In the genomic region with DNA sequence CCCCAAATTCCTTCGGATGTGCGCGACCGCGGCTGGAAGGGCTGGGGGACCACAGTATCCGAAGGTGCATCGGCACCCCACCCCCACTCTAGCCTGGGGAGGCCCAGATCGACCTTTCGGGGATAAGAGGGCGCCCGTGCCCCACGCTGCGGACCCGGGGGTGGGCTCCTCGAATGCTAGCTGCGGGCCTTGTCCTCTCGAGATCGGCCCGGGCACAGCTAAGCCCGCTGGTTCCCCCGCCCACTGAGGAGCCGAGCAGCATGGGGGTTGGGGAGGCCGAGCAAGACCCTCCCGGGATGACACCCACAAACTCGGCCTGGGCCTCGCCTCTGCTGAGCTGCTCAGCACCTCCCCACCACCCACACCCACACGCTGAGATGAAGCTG, we compare ENCODE assay signal across 8 cellular contexts. TPM values are rescaled to one million over a fixed set of nuclear protein-coding genes. Genes with fewer than 3 reads are reported as not detected.
DNase-seq lines count a peak whose midpoint lies in the region; ATAC-seq, FAIRE-seq and TF ChIP-seq lines count a peak whose summit lies in the region.

No MANE protein-coding gene starts in this region.

- no TSS peak for BruUV-seq in A673 (replicated peaks; lab: Mats Ljungman, UMichigan)

- POLR2A ChIA-PET in A673 (lab: Charles Lee; ENCODE audit: low non-redundant PET), result interaction anchor here (0.7 kb wide), 1 partner anchor 27 kb away, joined by 3 read pairs; no protein-coding TSS in a partner anchor

- peak; percentile 2 for ATAC-seq in HG03025 (IDR thresholded peaks at IDR 0.05; ENCODE audit: low FRiP score, unreplicated experiment)
- no peak for ATAC-seq in upper lobe of right lung
- ATAC-seq in GM18870 (IDR thresholded peaks at IDR 0.05; ENCODE audit: unreplicated experiment), result no peak

- peak overlapping the region; percentile 82 for H2BK120ac ChIP-seq in mesenchymal stem cell (ENCODE audit: low read depth, low read length)

- H3K4me1 ChIP-seq in A673 (ENCODE audit: insufficient read depth, low read length, poor library complexity, severe bottlenecking) (peaks cover 17% of the 10 kb centered on the region), mesenchymal stem cell (ENCODE audit: control insufficient read depth, insufficient read depth, low read depth, low read length) (peaks cover 25% of the 10 kb centered on the region), upper lobe of right lung (peaks cover 36% of the 10 kb centered on the region)

- peak overlapping the region; percentile 64 for H4K91ac ChIP-seq in mesenchymal stem cell (ENCODE audit: low read length)

- H4K8ac ChIP-seq in mesenchymal stem cell (ENCODE audit: low read length), result peak overlapping the region; percentile 86

- H3K4me2 ChIP-seq in mesenchymal stem cell (ENCODE audit: low read length, poor library complexity, severe bottlenecking), result peak overlapping the region; percentile 75

- WGBS in mesenchymal stem cell, result 5% methylated on average over 27 of the region's 27 CpGs

- peak overlapping the region; percentile 46 for H2AFZ ChIP-seq in mesenchymal stem cell (ENCODE audit: low read depth, low read length)

- H3K23ac ChIP-seq in mesenchymal stem cell (ENCODE audit: low read length in 2 of 2), result peak overlapping the region in 1 of 2 experiments; percentile 0

- peak overlapping the region; percentile 22 to 48 for H3K14ac ChIP-seq in mesenchymal stem cell (ENCODE audit: low read length in 2 of 2)

- H3K18ac ChIP-seq in mesenchymal stem cell (ENCODE audit: low read depth in 1 of 2, low read length in 2 of 2), result peak overlapping the region; percentile 74 to 97

- H3K27me3 ChIP-seq in A673 (replicated peaks; ENCODE audit: insufficient read depth, low read depth, low read length, poor library complexity) (no peaks in the 10 kb centered on the region), mesenchymal stem cell (ENCODE audit: control insufficient read depth in 1 of 2, insufficient read depth in 1 of 2, low read length in 2 of 2) (peaks cover 5 to 13% of the 10 kb centered on the region in 2 experiments), upper lobe of right lung (no peaks in the 10 kb centered on the region)

- H2BK5ac ChIP-seq in mesenchymal stem cell (ENCODE audit: low read depth, low read length, poor library complexity, severe bottlenecking), result peak overlapping the region; percentile 60

- FAIRE-seq in D721Med (lab: Jason Lieb, UNC), result no peak

- no peaks in the 10 kb centered on the region for H3K36me3 ChIP-seq in A673 (ENCODE audit: insufficient read depth, low read length, poor library complexity, severe bottlenecking)
- H3K36me3 ChIP-seq in mesenchymal stem cell (ENCODE audit: control insufficient read depth in 1 of 2, insufficient read depth in 2 of 2, low read depth in 1 of 2, low read length in 2 of 2), result peaks cover 0 to under 1% of the 10 kb centered on the region in 2 experiments
- H3K36me3 ChIP-seq in upper lobe of right lung, result no peaks in the 10 kb centered on the region

- no peak overlapping the region for H3K27ac ChIP-seq in A673 (ENCODE audit: low read depth, low read length, poor library complexity, severe bottlenecking)
- peak overlapping the region; percentile 43 for H3K27ac ChIP-seq in mesenchymal stem cell (ENCODE audit: low read length, poor library complexity, severe bottlenecking)
- H3K27ac ChIP-seq in upper lobe of right lung, result no peak overlapping the region

- DNase-seq in A673 (ENCODE audit: low spot score) (no peak), cardiac fibroblast (ENCODE audit: low read depth in 2 of 2) (no peak), mesenchymal stem cell (no peak), upper lobe of right lung (no peak), SKM-1 (lab: John Stamatoyannopoulos, UW; ENCODE audit: unreplicated experiment) (no peak), D721Med (ENCODE audit: insufficient read length, low spot score) (no peak)

- H2AK5ac ChIP-seq in mesenchymal stem cell (ENCODE audit: low read length, severe bottlenecking), result no peak overlapping the region

- peak overlapping the region; percentile 12 to 93 for H3K4ac ChIP-seq in mesenchymal stem cell (ENCODE audit: low read depth in 1 of 2, low read length in 2 of 2)

- H3K9me3 ChIP-seq in A673 (ENCODE audit: low read depth, low read length, poor library complexity, severe bottlenecking), result no peaks in the 10 kb centered on the region
- H3K9me3 ChIP-seq in mesenchymal stem cell (ENCODE audit: control insufficient read depth, low read length), result no peaks in the 10 kb centered on the region
- no peaks in the 10 kb centered on the region for H3K9me3 ChIP-seq in upper lobe of right lung

- H3K79me1 ChIP-seq in mesenchymal stem cell (replicated peaks; ENCODE audit: low read length, poor library complexity, severe bottlenecking), result no peaks in the 10 kb centered on the region

- H2BK15ac ChIP-seq in mesenchymal stem cell (ENCODE audit: low read depth, poor library complexity, severe bottlenecking), result peak overlapping the region; percentile 17

- intact Hi-C loops in A673 (cut with micrococcal nuclease; ENCODE audit: unreplicated experiment), result no loop called here
- intact Hi-C loops in upper lobe of right lung (cut with DNase I), result no loop called here

- CTCF ChIA-PET in A673 (lab: Charles Lee), result interaction anchor here (0.6 to 1.5 kb wide), 3 partner anchors 44 to 470 kb away, joined by 6 to 8 read pairs (median 7); no protein-coding TSS in a partner anchor

- H2BK12ac ChIP-seq in mesenchymal stem cell (ENCODE audit: low read length in 2 of 2), result peak overlapping the region in 1 of 2 experiments; percentile 78

- H3K9ac ChIP-seq in mesenchymal stem cell (ENCODE audit: low read length), result peak overlapping the region; percentile 91

- TF ChIP-seq CTCF in A673 (conservative IDR thresholded peaks at IDR 0.05; ENCODE audit: low read depth, low read length) (no peak), cardiac fibroblast (IDR thresholded peaks at IDR 0.05; ENCODE audit: low read depth, low read length) (no peak), upper lobe of right lung (IDR thresholded peaks at IDR 0.05) (no peak), D721Med (IDR thresholded peaks at IDR 0.05; ENCODE audit: insufficient read depth, missing control alignments) (no peak)

- H3K4me3 ChIP-seq in A673 (ENCODE audit: low read depth, low read length, poor library complexity, severe bottlenecking), result peak overlapping the region; percentile 80
- peak overlapping the region; percentile 64 to 69 for H3K4me3 ChIP-seq in cardiac fibroblast (replicated peaks in 1 of 2; ENCODE audit: low read depth in 2 of 2, low read length in 2 of 2)
- peak overlapping the region; percentile 56 to 83 for H3K4me3 ChIP-seq in mesenchymal stem cell (ENCODE audit: insufficient read depth in 1 of 2, low read depth in 1 of 2, low read length in 2 of 2)
- peak overlapping the region; percentile 79 for H3K4me3 ChIP-seq in upper lobe of right lung

RNA-seq across cellular contexts. Expression of a gene that starts 0.7 kb away (rescaled TPM):
- total RNA-seq in A673 (2021), result 13.3 and 16.3 TPM in 2 replicates
- polyA plus RNA-seq in mesenchymal stem cell (2013, experiment 1 of 2), result 8.7 TPM
- polyA plus RNA-seq in mesenchymal stem cell (2013, experiment 2 of 2), result 8.3 TPM
- total RNA-seq in upper lobe of right lung, result 15.4 TPM

RNA-seq across cellular contexts. Expression of a gene that starts 54.8 kb away (rescaled TPM):
- total RNA-seq in A673 (2021) (18.4 and 23.1 TPM in 2 replicates), upper lobe of right lung (11.8 TPM)
- polyA plus RNA-seq in mesenchymal stem cell (2013, experiment 1 of 2), result 7.7 TPM
- 7.8 TPM for polyA plus RNA-seq in mesenchymal stem cell (2013, experiment 2 of 2)
